11 cellular contexts compared by ENCODE assay signal in genomic region chr7:130793855-130794618, GRCh38.
A peak's percentile ranks its signal among the peaks of the same experiment; 100 is the strongest.
DNase-seq lines count a peak whose midpoint lies in the region; ATAC-seq and TF ChIP-seq lines count a peak whose summit lies in the region.
"Had no signal": no experiment of that assay in that cellular context is flagged by ENCODE, and none has a peak within 500 bp of the region (broad histone marks: within the 10 kb centered on the region; RNA-seq: fewer than 3 reads in every experiment).

No MANE protein-coding gene starts in this region.

- H3K36me3 ChIP-seq in brain microvascular endothelial cell (replicated peaks), result no peaks in the 10 kb centered on the region
- H3K36me3 ChIP-seq in mesendoderm (ENCODE audit: control insufficient read depth, insufficient read depth, low read length), result no peaks in the 10 kb centered on the region
- no peaks in the 10 kb centered on the region for H3K36me3 ChIP-seq in suprapubic skin

- no peak overlapping the region for H3K18ac ChIP-seq in mesendoderm (ENCODE audit: low read length)

- H2AK5ac ChIP-seq in mesendoderm (ENCODE audit: low read length), result no peak overlapping the region

- H3K56ac ChIP-seq in mesendoderm (ENCODE audit: low read length), result no peak overlapping the region

- no peak for TF ChIP-seq POLR2A in suprapubic skin (IDR thresholded peaks at IDR 0.05)

- no peak overlapping the region for H3K9ac ChIP-seq in mesendoderm (ENCODE audit: low read length)

- no CpG with 5 or more reads among the region's 9 CpGs for WGBS in mesendoderm (ENCODE audit: extremely low coverage, insufficient coverage, low lambda C conversion rate)
- WGBS in suprapubic skin, result 60% methylated on average over 9 of the region's 9 CpGs

- H3K4ac ChIP-seq in mesendoderm (ENCODE audit: low read depth, low read length), result no peak overlapping the region

- H3K79me2 ChIP-seq in mesendoderm (ENCODE audit: control insufficient read depth, insufficient read depth, low read length), result no peaks in the 10 kb centered on the region

- TF ChIP-seq EP300 in suprapubic skin (IDR thresholded peaks at IDR 0.05), result no peak

- no peaks in the 10 kb centered on the region for H3K4me1 ChIP-seq in mesendoderm (ENCODE audit: control insufficient read depth, low read depth, low read length)
- no peaks in the 10 kb centered on the region for H3K4me1 ChIP-seq in suprapubic skin

- DNase-seq in AG04449 (ENCODE audit: low read depth, low spot score) (no peak), LoVo (ENCODE audit: low spot score) (peak; percentile 11), brain microvascular endothelial cell (peak; percentile 48), mesendoderm (peak; percentile 9), suprapubic skin (ENCODE audit: low spot score in 2 of 2) (no peak), coronary artery (ENCODE audit: low spot score) (no peak), RPMI8226 (no peak)
- DNase-seq: CD8-positive, alpha-beta memory T cell; NCI-H82; nephron progenitor cell had no signal

- in situ Hi-C loops in brain microvascular endothelial cell (cut with HindIII; ENCODE audit: low pct_ligation_motif_present, low sequenced_read_pairs), result no loop called here

- TF ChIP-seq CTCF in AG04449 (IDR thresholded peaks at IDR 0.05; ENCODE audit: insufficient read depth, low read length, missing control alignments) (peak; percentile 10), brain microvascular endothelial cell (IDR thresholded peaks at IDR 0.05; ENCODE audit: low read depth, low read length, missing control alignments) (peak; percentile 64), suprapubic skin (IDR thresholded peaks at IDR 0.05) (no peak), coronary artery (IDR thresholded peaks at IDR 0.05) (no peak)

- no peaks in the 10 kb centered on the region for H3K9me3 ChIP-seq in suprapubic skin

- H3K4me2 ChIP-seq in mesendoderm (ENCODE audit: low read length), result no peak overlapping the region

- POLR2A ChIA-PET in AG04449 (lab: Yijun Ruan, JAX), result no interaction called here

- no peak overlapping the region for H2BK120ac ChIP-seq in mesendoderm (ENCODE audit: low read depth, low read length)

- H3K4me3 ChIP-seq in AG04449 (ENCODE audit: low read depth, low read length) (no peak overlapping the region), brain microvascular endothelial cell (ENCODE audit: low read depth, low read length) (peak overlapping the region; percentile 41), mesendoderm (ENCODE audit: low read length) (no peak overlapping the region), suprapubic skin (no peak overlapping the region), coronary artery (no peak overlapping the region)

- H3K27ac ChIP-seq in brain microvascular endothelial cell, result peak overlapping the region; percentile 47
- H3K27ac ChIP-seq in mesendoderm (ENCODE audit: low read depth, low read length), result no peak overlapping the region
- no peak overlapping the region for H3K27ac ChIP-seq in suprapubic skin
- no peak overlapping the region for H3K27ac ChIP-seq in coronary artery

- no peak overlapping the region for H2BK5ac ChIP-seq in mesendoderm (ENCODE audit: low read length)

- ATAC-seq in HG02623 (IDR thresholded peaks at IDR 0.05; ENCODE audit: unreplicated experiment), result no peak

- H3K79me1 ChIP-seq in mesendoderm (ENCODE audit: low read length), result no peaks in the 10 kb centered on the region

- H2BK15ac ChIP-seq in mesendoderm (replicated peaks; ENCODE audit: low read depth), result no peak overlapping the region

- H4K5ac ChIP-seq in mesendoderm (ENCODE audit: low read length), result no peak overlapping the region

- H4K8ac ChIP-seq in mesendoderm (ENCODE audit: low read depth, low read length), result no peak overlapping the region

- no peak overlapping the region for H3K23ac ChIP-seq in mesendoderm (ENCODE audit: low read length)

- CTCF ChIA-PET in AG04449 (lab: Yijun Ruan, JAX), result interaction anchor here (0.7 to 3.3 kb wide), 14 partner anchors 8 to 722 kb away, joined by 3 to 14 read pairs (median 4); no protein-coding TSS in a partner anchor

- H3K27me3 ChIP-seq in brain microvascular endothelial cell (replicated peaks) (no peaks in the 10 kb centered on the region), mesendoderm (ENCODE audit: insufficient read depth, low read length, poor library complexity) (no peaks in the 10 kb centered on the region), suprapubic skin (no peaks in the 10 kb centered on the region)

Comparison
In these comparisons a context has a peak if more than half of its experiments do, and no peak if none do; other contexts are left out.
1. DNase-seq: peak in LoVo (single experiment), brain microvascular endothelial cell (single experiment) and mesendoderm (single experiment); none in AG04449 (single experiment), suprapubic skin (0 of 2), coronary artery (single experiment) and RPMI8226 (single experiment).
2. CTCF ChIP-seq: peak in AG04449 (single experiment) and brain microvascular endothelial cell (single experiment); none in suprapubic skin (0 of 2) and coronary artery (single experiment).